Comparison of ENCODE assay signal across 13 cellular contexts in the genomic region with DNA sequence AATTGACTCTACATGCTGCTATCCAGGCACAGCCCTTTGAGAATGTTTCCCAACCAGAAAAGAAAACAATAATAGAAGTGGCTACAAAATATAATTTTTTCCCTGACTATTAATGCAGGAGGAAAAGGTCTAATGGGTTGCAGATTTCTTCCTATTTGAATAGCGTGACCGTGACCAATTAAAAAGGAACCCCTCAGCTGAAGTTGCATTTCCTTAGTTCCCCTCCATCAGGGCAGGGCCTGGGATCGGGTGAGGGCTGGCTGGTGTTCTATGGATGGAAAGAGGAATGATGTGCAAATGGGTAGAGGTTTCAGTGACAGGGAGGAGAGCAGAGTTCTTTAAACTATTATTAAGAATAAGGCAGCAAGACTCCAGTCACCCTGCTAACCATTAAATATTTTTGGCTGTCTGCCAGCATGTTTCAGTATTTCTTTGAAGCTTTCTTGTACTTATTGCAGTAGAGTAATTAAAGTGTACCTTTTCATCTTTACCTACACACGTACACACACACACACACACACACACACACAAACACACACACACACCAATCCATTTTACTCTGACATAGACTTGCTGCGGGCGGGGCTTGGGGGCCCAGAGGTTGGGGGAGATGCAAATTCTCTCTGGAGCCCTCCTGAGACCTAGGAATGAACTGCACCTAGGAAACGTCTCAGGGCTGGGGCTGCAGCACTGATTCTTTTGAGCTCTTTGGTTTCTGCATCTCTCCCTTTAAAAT.
DNase-seq lines count a peak whose midpoint lies in the region; ATAC-seq and TF ChIP-seq lines count a peak whose summit lies in the region.
"Had no signal": no experiment of that assay in that cellular context is flagged by ENCODE, and none has a peak within 500 bp of the region (broad histone marks: within the 10 kb centered on the region; RNA-seq: fewer than 3 reads in every experiment).

No MANE protein-coding gene starts in this region.

- H3K4me1 ChIP-seq in RWPE2 (ENCODE audit: insufficient read depth, poor library complexity, severe bottlenecking): no peaks in the 10 kb centered on the region
- H3K4me1 ChIP-seq: BLaER1, upper lobe of left lung had no signal

- H3K27me3 ChIP-seq in RWPE2 (ENCODE audit: insufficient read depth, poor library complexity, severe bottlenecking): no peaks in the 10 kb centered on the region
- H3K27me3 ChIP-seq: BLaER1, upper lobe of left lung had no signal

- no peak overlapping the region for H3K27ac ChIP-seq in RWPE2 (ENCODE audit: poor library complexity, severe bottlenecking)
- H3K27ac ChIP-seq: BLaER1, upper lobe of left lung had no signal

- CTCF ChIA-PET in HEK293T (lab: Yijun Ruan, JAX): no interaction called here

- H3K9me3 ChIP-seq in RWPE2 (ENCODE audit: severe bottlenecking): no peaks in the 10 kb centered on the region

- ATAC-seq in RWPE2 (ENCODE audit: low read depth) (0 out of 3 replicates have a peak, but pooled peaks have one; percentile 35), GM19351 (IDR thresholded peaks at IDR 0.05; ENCODE audit: unreplicated experiment) (no peak), GM18867 (IDR thresholded peaks at IDR 0.05; ENCODE audit: unreplicated experiment) (no peak)

- POLR2A ChIA-PET in HEK293T (lab: Yijun Ruan, JAX): no interaction called here

- H3K4me3 ChIP-seq in RWPE2 (ENCODE audit: severe bottlenecking): no peak overlapping the region
- H3K4me3 ChIP-seq: BLaER1, upper lobe of left lung had no signal

- DNase-seq in COR-L47 (lab: John Stamatoyannopoulos, UW) (peak; percentile 22), HEK293T (ENCODE audit: extremely low spot score) (peak; percentile 58), RWPE2 (ENCODE audit: low spot score) (no peak), islet precursor cell (peak; percentile 72), globus pallidus (ENCODE audit: low spot score) (no peak), ureter (ENCODE audit: low spot score) (no peak)
- DNase-seq: activated T-cell treated with anti-CD3 and anti-CD28 coated beads, Interleukin-2, amount 50 U/mL, for 24 hours; effector CD8-positive, alpha-beta T cell; MM.1S; upper lobe of left lung had no signal

- no peak for TF ChIP-seq CTCF in RWPE2 (IDR thresholded peaks at IDR 0.05; ENCODE audit: poor library complexity, severe bottlenecking)

- no peaks in the 10 kb centered on the region for H3K36me3 ChIP-seq in RWPE2 (ENCODE audit: low read depth)
- H3K36me3 ChIP-seq: BLaER1, upper lobe of left lung had no signal

TF ChIP-seq in HEK293T, 16 proteins besides CTCF, POLR2A, EP300 and RAD21:
- TF ChIP-seq, protein P1, sequence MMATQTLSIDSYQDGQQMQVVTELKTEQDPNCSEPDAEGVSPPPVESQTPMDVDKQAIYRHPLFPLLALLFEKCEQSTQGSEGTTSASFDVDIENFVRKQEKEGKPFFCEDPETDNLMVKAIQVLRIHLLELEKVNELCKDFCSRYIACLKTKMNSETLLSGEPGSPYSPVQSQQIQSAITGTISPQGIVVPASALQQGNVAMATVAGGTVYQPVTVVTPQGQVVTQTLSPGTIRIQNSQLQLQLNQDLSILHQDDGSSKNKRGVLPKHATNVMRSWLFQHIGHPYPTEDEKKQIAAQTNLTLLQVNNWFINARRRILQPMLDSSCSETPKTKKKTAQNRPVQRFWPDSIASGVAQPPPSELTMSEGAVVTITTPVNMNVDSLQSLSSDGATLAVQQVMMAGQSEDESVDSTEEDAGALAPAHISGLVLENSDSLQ (IDR thresholded peaks at IDR 0.05): no peak
- TF ChIP-seq FOXM1 (IDR thresholded peaks at IDR 0.05; ENCODE audit: borderline replicate concordance): 0 out of 2 replicates have a peak, but pooled peaks have one; percentile 14
TF ChIP-seq in HEK293T: peak in this region for 1.

Comparison
In these comparisons a context has a peak if more than half of its experiments do, and no peak if none do; other contexts are left out.
1. DNase-seq: peak in COR-L47 (single experiment), HEK293T (single experiment) and islet precursor cell (single experiment); none in RWPE2 (single experiment), globus pallidus (single experiment) and ureter (single experiment).